8 cellular contexts compared by ENCODE assay signal in genomic region chr14:64910847-64911495, GRCh38. TPM values are rescaled to one million over a fixed set of nuclear protein-coding genes. Genes with fewer than 3 reads are reported as not detected.
A peak's percentile ranks its signal among the peaks of the same experiment; 100 is the strongest.
DNase-seq lines count a peak whose midpoint lies in the region; ATAC-seq and TF ChIP-seq lines count a peak whose summit lies in the region.

No MANE protein-coding gene starts in this region.

- H3K36me3 ChIP-seq in MM.1S (replicated peaks; ENCODE audit: insufficient read depth, low read length): no peaks in the 10 kb centered on the region

- TF ChIP-seq CTCF in MM.1S (IDR thresholded peaks at IDR 0.05; ENCODE audit: low read length) (peak; percentile 25; the same call in 1 of the 2 replicates), astrocyte of the cerebellum (IDR thresholded peaks at IDR 0.05; ENCODE audit: low read depth, low read length, missing control alignments) (peak; percentile 79)

- no peak for ATAC-seq in HG03095 (IDR thresholded peaks at IDR 0.05; ENCODE audit: unreplicated experiment)

- H4K20me1 ChIP-seq in MM.1S (ENCODE audit: insufficient read depth, low read length): no peaks in the 10 kb centered on the region

- in situ Hi-C loops in astrocyte of the cerebellum (cut with HindIII; ENCODE audit: low sequenced_read_pairs): no loop called here

- H3K79me2 ChIP-seq in MM.1S (ENCODE audit: low read length): peaks cover 18% of the 10 kb centered on the region

- H3K9me3 ChIP-seq in MM.1S (replicated peaks; ENCODE audit: insufficient read depth, low read length): no peaks in the 10 kb centered on the region

- H3F3A ChIP-seq in MM.1S (ENCODE audit: insufficient read depth, low read length): no peaks in the 10 kb centered on the region

- peak; percentile 56 for DNase-seq in EH (ENCODE audit: low read depth)
- DNase-seq in MM.1S: no peak
- DNase-seq in astrocyte of the cerebellum (ENCODE audit: low read depth): peak; percentile 12
- DNase-seq in myocyte (ENCODE audit: low read depth): peak; percentile 24
- DNase-seq in activated CD4-positive, CD25-positive, alpha-beta regulatory T cell (lab: John Stamatoyannopoulos, UW): no peak
- no peak for DNase-seq in retina
- DNase-seq in hippocampal formation (lab: John Stamatoyannopoulos, UW): no peak

- H2AFZ ChIP-seq in MM.1S (ENCODE audit: low read length): no peak overlapping the region

- no peak overlapping the region for H3K4me3 ChIP-seq in MM.1S (ENCODE audit: low read length)
- H3K4me3 ChIP-seq in astrocyte of the cerebellum (ENCODE audit: low read depth, low read length): no peak overlapping the region

- no peaks in the 10 kb centered on the region for H3K9me2 ChIP-seq in MM.1S (replicated peaks; ENCODE audit: insufficient read depth, low read length)

- no peak overlapping the region for H3K27ac ChIP-seq in MM.1S (ENCODE audit: low read length)

- H3K4me2 ChIP-seq in MM.1S (ENCODE audit: low read depth, low read length): no peak overlapping the region

- no peak overlapping the region for H3K9ac ChIP-seq in MM.1S (ENCODE audit: low read length)

- no peaks in the 10 kb centered on the region for H3K27me3 ChIP-seq in MM.1S (replicated peaks; ENCODE audit: insufficient read depth, low read length)

- H3K4me1 ChIP-seq in MM.1S (ENCODE audit: low read length): peaks cover 10% of the 10 kb centered on the region; the same call in 1 of the 2 replicates

RNA-seq across cellular contexts. Expression of gene CHURC1, which starts 3.3 kb away (rescaled TPM):
- total RNA-seq in myocyte: 41.3 and 55.0 TPM in 2 replicates
- polyA plus RNA-seq in myocyte (2012): 55.7 TPM

RNA-seq across cellular contexts. Expression of gene SPTB, which starts 31.3 kb away (rescaled TPM):
- 4.3 and 4.6 TPM in 2 replicates for total RNA-seq in myocyte
- polyA plus RNA-seq in myocyte (2012): 1.3 TPM

RNA-seq across cellular contexts. Expression of gene GPX2, which starts 31.6 kb away (rescaled TPM):
- not detected in 2 replicates for total RNA-seq in myocyte
- 1.0 TPM for polyA plus RNA-seq in myocyte (2012)

Comparison
In these comparisons a context has a peak if more than half of its experiments do, and no peak if none do; other contexts are left out.
1. DNase-seq: peak in EH (single experiment), astrocyte of the cerebellum (single experiment) and myocyte (single experiment); none in MM.1S (single experiment), activated CD4-positive, CD25-positive, alpha-beta regulatory T cell (0 of 4), retina (single experiment) and hippocampal formation (0 of 2).